ENCODE assay signal across 18 cellular contexts in genomic region chr3:103389356-103389755, GRCh38.
DNase-seq lines count a peak whose midpoint lies in the region; ATAC-seq, FAIRE-seq and TF ChIP-seq lines count a peak whose summit lies in the region.
"Had no signal": no experiment of that assay in that cellular context is flagged by ENCODE, and none has a peak within 500 bp of the region (broad histone marks: within the 10 kb centered on the region; RNA-seq: fewer than 3 reads in every experiment).

No MANE protein-coding gene starts in this region.

- no peak for TF ChIP-seq POLR2A in GM12892 (IDR thresholded peaks at IDR 0.05; ENCODE audit: low read depth, low read length)

- DNase-seq in ACHN = peak; percentile 12
- DNase-seq in EH (ENCODE audit: low read depth) = peak; percentile 62
- DNase-seq in glomerular visceral epithelial cell (ENCODE audit: extremely low spot score) = peak; percentile 16
- peak; percentile 10 for DNase-seq in left kidney (ENCODE audit: low read depth, low spot score)
- DNase-seq in DMS153 (lab: John Stamatoyannopoulos, UW) = no peak
- no peak for DNase-seq in GM12892 (ENCODE audit: insufficient read length)
- DNase-seq: BE2C; C1 segment of cervical spinal cord; CD4-positive, CD25-positive, alpha-beta regulatory T cell; CD8-positive, alpha-beta memory T cell; COR-L47; DMS79; GM23248 had no signal

- in situ Hi-C loops in ACHN (cut with HindIII; ENCODE audit: low pct_ligation_motif_present, low pct_unique_long_range_greater_than_20kb, low sequenced_read_pairs) = no loop called here

- ATAC-seq in HG03139 (IDR thresholded peaks at IDR 0.05; ENCODE audit: unreplicated experiment) = no peak

- no peak for FAIRE-seq in GM12892 (lab: Jason Lieb, UNC)
- FAIRE-seq: D721Med, G401.6, GM12891, GM18507 had no signal

Comparison
In these comparisons a context has a peak if more than half of its experiments do, and no peak if none do; other contexts are left out.
1. DNase-seq: peak in ACHN (single experiment), EH (single experiment), glomerular visceral epithelial cell (single experiment) and left kidney (single experiment); none in DMS153 (single experiment) and GM12892 (single experiment).